ENCODE assay signal across 14 cellular contexts in the genomic region with DNA sequence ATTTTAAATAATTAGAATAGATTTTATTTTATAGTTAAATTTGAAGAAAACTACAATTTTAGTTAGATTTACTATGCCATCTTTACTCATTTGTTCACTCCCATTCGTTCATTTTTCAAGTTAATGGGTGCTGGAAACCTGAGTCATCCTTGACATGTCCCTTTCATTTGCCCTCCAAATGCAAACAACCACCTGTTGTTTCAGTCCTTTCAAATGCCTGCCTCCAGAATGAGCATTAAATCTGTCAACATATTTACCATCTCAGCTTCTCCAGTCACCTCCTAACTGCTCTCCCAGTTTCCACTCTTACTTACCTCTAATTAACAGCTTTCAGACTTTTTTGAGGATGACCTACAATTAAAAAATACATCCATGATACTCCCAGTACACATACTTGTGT.
DNase-seq lines count a peak whose midpoint lies in the region; ATAC-seq and TF ChIP-seq lines count a peak whose summit lies in the region.
"Had no signal": no experiment of that assay in that cellular context is flagged by ENCODE, and none has a peak within 500 bp of the region (broad histone marks: within the 10 kb centered on the region; RNA-seq: fewer than 3 reads in every experiment).

No MANE protein-coding gene starts in this region.

- no peaks in the 10 kb centered on the region for H3K36me3 ChIP-seq in right lobe of liver
- H3K36me3 ChIP-seq: SJSA1, WERI-Rb-1 had no signal

- TF ChIP-seq CTCF in right lobe of liver (IDR thresholded peaks at IDR 0.05) = no peak

- in situ Hi-C loops in Caki2 (cut with HindIII; ENCODE audit: low pct_unique_long_range_greater_than_20kb, low sequenced_read_pairs) = no loop called here

- peak; percentile 68 for DNase-seq in Caki2 (ENCODE audit: low read depth)
- peak; percentile 73 for DNase-seq in NCI-H1092 (lab: John Stamatoyannopoulos, UW)
- peak; percentile 68 for DNase-seq in NCI-H774 (lab: John Stamatoyannopoulos, UW)
- no peak for DNase-seq in right lobe of liver
- no peak for DNase-seq in stimulated activated naive CD8-positive, alpha-beta T cell treated with anti-CD3 and anti-CD28 coated beads, Interleukin-15, amount 100 ng/mL, for 72 hours
- no peak for DNase-seq in anterior cingulate cortex (lab: John Stamatoyannopoulos, UW)
- DNase-seq: amniotic stem cell, foreskin keratinocyte, left ventricle myocardium superior, NCI-H2227 treated with DMSO at 0.1 percent for 48 hours, WERI-Rb-1 had no signal

- no peaks in the 10 kb centered on the region for H3K9me3 Mint-ChIP-seq in stimulated activated naive CD8-positive, alpha-beta T cell treated with anti-CD3 and anti-CD28 coated beads, Interleukin-15, amount 100 ng/mL, for 72 hours

- H3K27ac ChIP-seq in right lobe of liver = peak overlapping the region in 2 of 3 donors; percentile 14 to 66
- H3K27ac ChIP-seq: foreskin keratinocyte, SJSA1, WERI-Rb-1 had no signal

- TF ChIP-seq POLR2A in right lobe of liver (IDR thresholded peaks at IDR 0.05) = no peak

- no peak overlapping the region for H3K4me3 Mint-ChIP-seq in stimulated activated naive CD8-positive, alpha-beta T cell treated with anti-CD3 and anti-CD28 coated beads, Interleukin-15, amount 100 ng/mL, for 72 hours

- peaks cover 0 to 81% (median 25%) of the 10 kb centered on the region in 4 donors for H3K4me1 ChIP-seq in right lobe of liver
- H3K4me1 ChIP-seq: foreskin keratinocyte, SJSA1 had no signal

- intact Hi-C loops in right lobe of liver (cut with DNase I) = loop anchor here in 1 of 2 donors (10.0 kb wide), 1 partner anchor 50 kb away; no protein-coding TSS in a partner anchor

- no peaks in the 10 kb centered on the region for H3K27me3 Mint-ChIP-seq in stimulated activated naive CD8-positive, alpha-beta T cell treated with anti-CD3 and anti-CD28 coated beads, Interleukin-15, amount 100 ng/mL, for 72 hours

- no peaks in the 10 kb centered on the region for H3K9me3 ChIP-seq in right lobe of liver
- H3K9me3 ChIP-seq: SJSA1 had no signal

- no peak overlapping the region for H3K27ac Mint-ChIP-seq in stimulated activated naive CD8-positive, alpha-beta T cell treated with anti-CD3 and anti-CD28 coated beads, Interleukin-15, amount 100 ng/mL, for 72 hours

- ATAC-seq in right lobe of liver (peak in 1 of 4 donors; percentile 48), HG03045 (IDR thresholded peaks at IDR 0.05; ENCODE audit: unreplicated experiment) (no peak), GM19467 (IDR thresholded peaks at IDR 0.05; ENCODE audit: unreplicated experiment) (no peak)
- ATAC-seq in stimulated activated naive CD8-positive, alpha-beta T cell treated with anti-CD3 and anti-CD28 coated beads, Interleukin-15, amount 100 ng/mL, for 72 hours = no peak
- ATAC-seq: foreskin keratinocyte, left ventricle myocardium superior had no signal

- H3K4me3 ChIP-seq in right lobe of liver = no peak overlapping the region
- H3K4me3 ChIP-seq: SJSA1 had no signal

- no peaks in the 10 kb centered on the region for H3K27me3 ChIP-seq in right lobe of liver
- H3K27me3 ChIP-seq: foreskin keratinocyte, SJSA1 had no signal

- WGBS in right lobe of liver (ENCODE audit: insufficient coverage, low coverage, low lambda C conversion rate, missing lambda C conversion rate) = 20% methylated on average over 1 of the region's 1 CpG

- H3K4me1 Mint-ChIP-seq in stimulated activated naive CD8-positive, alpha-beta T cell treated with anti-CD3 and anti-CD28 coated beads, Interleukin-15, amount 100 ng/mL, for 72 hours = peaks cover 18% of the 10 kb centered on the region

Comparison
In these comparisons a context has a peak if more than half of its experiments do, and no peak if none do; other contexts are left out.
1. DNase-seq: peak in Caki2 (single experiment), NCI-H1092 (single experiment) and NCI-H774 (single experiment); none in right lobe of liver (0 of 3), stimulated activated naive CD8-positive, alpha-beta T cell treated with anti-CD3 and anti-CD28 coated beads, Interleukin-15, amount 100 ng/mL, for 72 hours (0 of 2) and anterior cingulate cortex (0 of 58).